Comparison of ENCODE assay signal across 14 cellular contexts in genomic region chr15:36617529-36618196, GRCh38. TPM values are rescaled to one million over a fixed set of nuclear protein-coding genes. Genes with fewer than 3 reads are reported as not detected.
DNase-seq lines count a peak whose midpoint lies in the region; ATAC-seq and TF ChIP-seq lines count a peak whose summit lies in the region.
"Had no signal": no experiment of that assay in that cellular context is flagged by ENCODE, and none has a peak within 500 bp of the region (broad histone marks: within the 10 kb centered on the region; RNA-seq: fewer than 3 reads in every experiment).

No MANE protein-coding gene starts in this region.

- no peak for TF ChIP-seq CTCF in GM13977 (IDR thresholded peaks at IDR 0.05; ENCODE audit: extremely low read depth, insufficient read depth, missing control alignments)
- no peak for TF ChIP-seq CTCF in mesothelial cell of epicardium (IDR thresholded peaks at IDR 0.05; ENCODE audit: unreplicated experiment)

- DNase-seq in GM13977 (ENCODE audit: low spot score) (peak; percentile 64), mesothelial cell of epicardium (ENCODE audit: low spot score in 2 of 2, unreplicated experiment in 2 of 2) (no peak), NCI-H345 treated with DMSO at 0.1 percent for 48 hours (lab: John Stamatoyannopoulos, UW; ENCODE audit: unreplicated experiment) (no peak), germinal center (ENCODE audit: low spot score) (no peak)
- no peak for DNase-seq in stimulated activated CD4-positive, alpha-beta T cell treated with anti-CD3 and anti-CD28 coated beads, Interleukin-4, amount 100 ng/mL, for 24 hours
- DNase-seq: amniotic stem cell; effector memory CD4-positive, alpha-beta T cell; EL; MG63; retina; T-helper 17 cell had no signal

- no peak overlapping the region for H3K4me3 Mint-ChIP-seq in mesothelial cell of epicardium
- H3K4me3 Mint-ChIP-seq: T-helper 17 cell had no signal

- ATAC-seq in GM19397 (IDR thresholded peaks at IDR 0.05; ENCODE audit: unreplicated experiment) (peak; percentile 93), HG02798 (IDR thresholded peaks at IDR 0.05; ENCODE audit: poor library complexity, unreplicated experiment) (peak; percentile 99), HG03457 (IDR thresholded peaks at IDR 0.05; ENCODE audit: unreplicated experiment) (peak; percentile 90)
- ATAC-seq: T-helper 17 cell had no signal

- H3K4me1 Mint-ChIP-seq in mesothelial cell of epicardium, result peaks cover 12% of the 10 kb centered on the region

- no peak overlapping the region for H3K27ac Mint-ChIP-seq in mesothelial cell of epicardium
- H3K27ac Mint-ChIP-seq: T-helper 17 cell had no signal

- H3K9me3 Mint-ChIP-seq in mesothelial cell of epicardium, result no peaks in the 10 kb centered on the region

- H3K36me3 Mint-ChIP-seq in mesothelial cell of epicardium, result peaks cover 38% of the 10 kb centered on the region

- H3K27me3 Mint-ChIP-seq in mesothelial cell of epicardium (ENCODE audit: low read depth), result no peaks in the 10 kb centered on the region
- H3K27me3 Mint-ChIP-seq: T-helper 17 cell had no signal

- in situ Hi-C loops in GM13977 (cut with MboI; ENCODE audit: low pct_unique_long_range_greater_than_20kb, low sequenced_read_pairs, unreplicated experiment), result no loop called here

RNA-seq across cellular contexts. Expression of gene CDIN1, which starts 38.2 kb away (rescaled TPM):
- 81.6 to 95.5 TPM (median 86.6 TPM) in 3 replicates for total RNA-seq in mesothelial cell of epicardium
